Comparison of ENCODE assay signal across 14 cellular contexts in genomic region chr4:158094413-158095110, GRCh38.
DNase-seq lines count a peak whose midpoint lies in the region; ATAC-seq, FAIRE-seq and TF ChIP-seq lines count a peak whose summit lies in the region.
"Had no signal": no experiment of that assay in that cellular context is flagged by ENCODE, and none has a peak within 500 bp of the region (broad histone marks: within the 10 kb centered on the region; RNA-seq: fewer than 3 reads in every experiment).

No MANE protein-coding gene starts in this region.

- 23% methylated on average over 1 of the region's 1 CpG for WGBS in A549 (ENCODE audit: missing lambda C conversion rate)

- peaks cover 12% of the 10 kb centered on the region for H3K4me1 Mint-ChIP-seq in MCF 10A (ENCODE audit: insufficient read depth, unreplicated experiment)
- H3K4me1 Mint-ChIP-seq: IgD-negative memory B cell had no signal

- TF ChIP-seq RAD21 in A549 (conservative IDR thresholded peaks at IDR 0.05 in 1 of 2, IDR thresholded peaks at IDR 0.05 in 1 of 2) (no peak), Ishikawa (IDR thresholded peaks at IDR 0.05; ENCODE audit: low read depth) (peak; percentile 32; the same call in 1 of the 2 replicates)

- H3K27me3 Mint-ChIP-seq in MCF 10A (ENCODE audit: insufficient read depth, unreplicated experiment): no peaks in the 10 kb centered on the region
- H3K27me3 Mint-ChIP-seq: IgD-negative memory B cell had no signal

- peak overlapping the region; percentile 61 for H3K4me2 ChIP-seq in A549

- CTCF ChIA-PET in A549 (lab: Yijun Ruan, JAX): interaction anchor here (1.3 kb wide), 1 partner anchor 19 kb away, joined by 3 read pairs; no protein-coding TSS in a partner anchor
- CTCF ChIA-PET in MCF 10A (lab: Yijun Ruan, JAX): no interaction called here

- H3K27ac Mint-ChIP-seq in MCF 10A (ENCODE audit: low read depth, unreplicated experiment): no peak overlapping the region
- H3K27ac Mint-ChIP-seq: IgD-negative memory B cell had no signal

- H3K27ac ChIP-seq in A549 (peak overlapping the region; percentile 58 to 74), caudate nucleus (ENCODE audit: low read depth, low read length) (no peak overlapping the region)
- H3K27ac ChIP-seq: SJSA1 had no signal

- H3K4me3 ChIP-seq in A549 (no peak overlapping the region), H7 (ENCODE audit: insufficient read depth, low read depth, low read length) (no peak overlapping the region)
- H3K4me3 ChIP-seq: SJSA1 had no signal

- H3K4me3 Mint-ChIP-seq in MCF 10A (ENCODE audit: unreplicated experiment): no peak overlapping the region
- H3K4me3 Mint-ChIP-seq: IgD-negative memory B cell had no signal

- BruUV-seq in MCF 10A (replicated peaks; lab: Mats Ljungman, UMichigan): no TSS peak

- H3K9me3 Mint-ChIP-seq in MCF 10A (ENCODE audit: unreplicated experiment): no peaks in the 10 kb centered on the region
- H3K9me3 Mint-ChIP-seq: IgD-negative memory B cell had no signal

- DNase-seq in A549 (ENCODE audit: low read depth in 1 of 2, low spot score in 1 of 2): peak; percentile 5 to 28
- peak; percentile 30 for DNase-seq in MCF 10A (ENCODE audit: unreplicated experiment)
- peak; percentile 97 for DNase-seq in kidney tubule cell (ENCODE audit: low spot score)
- DNase-seq in DMS79 treated with DMSO at 0.1 percent for 48 hours (lab: John Stamatoyannopoulos, UW): no peak
- no peak for DNase-seq in caudate nucleus (lab: John Stamatoyannopoulos, UW)
- no peak for DNase-seq in H7
- DNase-seq: activated CD4-positive, alpha-beta T cell treated with anti-CD3 and anti-CD28 coated beads for 4 hours; activated naive CD4-positive, alpha-beta T cell treated with anti-CD3 and anti-CD28 coated beads, Interleukin-2, amount 50 U/mL, for 16 hours; erythroblast; NCI-H2171 had no signal

- TF ChIP-seq EP300 in A549 (IDR thresholded peaks at IDR 0.05) (no peak), Ishikawa (IDR thresholded peaks at IDR 0.05; ENCODE audit: borderline replicate concordance) (peak; percentile 91)

- POLR2A ChIA-PET in A549 (lab: Yijun Ruan, JAX) (interaction anchor here (1.1 kb wide), 1 partner anchor 27 kb away, joined by 6 read pairs; no protein-coding TSS in a partner anchor), MCF 10A (lab: Yijun Ruan, JAX) (interaction anchor here (0.6 kb wide), 1 partner anchor 23 kb away, joined by 3 read pairs; no protein-coding TSS in a partner anchor)

- intact Hi-C loops in MCF 10A (cut with micrococcal nuclease): no loop called here

- peaks cover 21% of the 10 kb centered on the region for H3K4me1 ChIP-seq in A549
- H3K4me1 ChIP-seq: SJSA1 had no signal

- H3K36me3 Mint-ChIP-seq in MCF 10A (ENCODE audit: insufficient read depth, unreplicated experiment): no peaks in the 10 kb centered on the region
- H3K36me3 Mint-ChIP-seq: IgD-negative memory B cell had no signal

- no peaks in the 10 kb centered on the region for H3K27me3 ChIP-seq in H7 (ENCODE audit: control insufficient read depth, insufficient read depth, low read length)
- H3K27me3 ChIP-seq: SJSA1 had no signal

- peak; percentile 68 to 80 for ATAC-seq in A549
- no peak for ATAC-seq in HG03354 (IDR thresholded peaks at IDR 0.05; ENCODE audit: poor library complexity, severe bottlenecking, unreplicated experiment)

- no peak for TF ChIP-seq CTCF in A549 (IDR thresholded peaks at IDR 0.05)
- no peak for TF ChIP-seq CTCF in MCF 10A (IDR thresholded peaks at IDR 0.05; ENCODE audit: unreplicated experiment)

- H3K9me3 ChIP-seq in A549: no peaks in the 10 kb centered on the region
- H3K9me3 ChIP-seq: SJSA1 had no signal

- TF ChIP-seq POLR2A in A549 (IDR thresholded peaks at IDR 0.05; ENCODE audit: low read length): no peak

- H3K36me3 ChIP-seq in H7 (replicated peaks; ENCODE audit: control insufficient read depth, insufficient read depth, low read length): no peaks in the 10 kb centered on the region
- H3K36me3 ChIP-seq: SJSA1 had no signal

- FAIRE-seq in A549 (lab: Jason Lieb, UNC): no peak

TF ChIP-seq in A549, 52 proteins besides CTCF, POLR2A, EP300 and RAD21 (continues in another document):
- TF ChIP-seq BHLHE40 (IDR thresholded peaks at IDR 0.05; ENCODE audit: low read depth, low read length): no peak
- no peak for TF ChIP-seq HOXB5 (CRISPR knock-in tag; IDR thresholded peaks at IDR 0.05)
- TF ChIP-seq RFX5 (IDR thresholded peaks at IDR 0.05): no peak
- no peak for TF ChIP-seq EHF (CRISPR knock-in tag; IDR thresholded peaks at IDR 0.05)
- no peak for TF ChIP-seq MAFK (IDR thresholded peaks at IDR 0.05; ENCODE audit: partially characterized antibody)
- no peak for TF ChIP-seq FOSL2 (IDR thresholded peaks at IDR 0.05)
- TF ChIP-seq FOSL2 (CRISPR knock-in tag; IDR thresholded peaks at IDR 0.05): peak; percentile 6; the same call in 1 of the 2 replicates
- peak; percentile 14; the same call in 1 of the 2 replicates for TF ChIP-seq GATA3 (IDR thresholded peaks at IDR 0.05; ENCODE audit: borderline replicate concordance)
- TF ChIP-seq, protein P1, sequence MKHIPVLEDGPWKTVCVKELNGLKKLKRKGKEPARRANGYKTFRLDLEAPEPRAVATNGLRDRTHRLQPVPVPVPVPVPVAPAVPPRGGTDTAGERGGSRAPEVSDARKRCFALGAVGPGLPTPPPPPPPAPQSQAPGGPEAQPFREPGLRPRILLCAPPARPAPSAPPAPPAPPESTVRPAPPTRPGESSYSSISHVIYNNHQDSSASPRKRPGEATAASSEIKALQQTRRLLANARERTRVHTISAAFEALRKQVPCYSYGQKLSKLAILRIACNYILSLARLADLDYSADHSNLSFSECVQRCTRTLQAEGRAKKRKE (CRISPR knock-in tag; IDR thresholded peaks at IDR 0.05; ENCODE audit: low read depth): no peak
- TF ChIP-seq, protein P2, sequence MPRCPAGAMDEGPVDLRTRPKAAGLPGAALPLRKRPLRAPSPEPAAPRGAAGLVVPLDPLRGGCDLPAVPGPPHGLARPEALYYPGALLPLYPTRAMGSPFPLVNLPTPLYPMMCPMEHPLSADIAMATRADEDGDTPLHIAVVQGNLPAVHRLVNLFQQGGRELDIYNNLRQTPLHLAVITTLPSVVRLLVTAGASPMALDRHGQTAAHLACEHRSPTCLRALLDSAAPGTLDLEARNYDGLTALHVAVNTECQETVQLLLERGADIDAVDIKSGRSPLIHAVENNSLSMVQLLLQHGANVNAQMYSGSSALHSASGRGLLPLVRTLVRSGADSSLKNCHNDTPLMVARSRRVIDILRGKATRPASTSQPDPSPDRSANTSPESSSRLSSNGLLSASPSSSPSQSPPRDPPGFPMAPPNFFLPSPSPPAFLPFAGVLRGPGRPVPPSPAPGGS (IDR thresholded peaks at IDR 0.05): no peak
- TF ChIP-seq, protein P3, sequence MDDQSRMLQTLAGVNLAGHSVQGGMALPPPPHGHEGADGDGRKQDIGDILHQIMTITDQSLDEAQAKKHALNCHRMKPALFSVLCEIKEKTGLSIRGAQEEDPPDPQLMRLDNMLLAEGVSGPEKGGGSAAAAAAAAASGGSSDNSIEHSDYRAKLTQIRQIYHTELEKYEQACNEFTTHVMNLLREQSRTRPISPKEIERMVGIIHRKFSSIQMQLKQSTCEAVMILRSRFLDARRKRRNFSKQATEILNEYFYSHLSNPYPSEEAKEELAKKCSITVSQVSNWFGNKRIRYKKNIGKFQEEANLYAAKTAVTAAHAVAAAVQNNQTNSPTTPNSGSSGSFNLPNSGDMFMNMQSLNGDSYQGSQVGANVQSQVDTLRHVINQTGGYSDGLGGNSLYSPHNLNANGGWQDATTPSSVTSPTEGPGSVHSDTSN (IDR thresholded peaks at IDR 0.05): no peak
- TF ChIP-seq CBX8 (IDR thresholded peaks at IDR 0.05): no peak
- no peak for TF ChIP-seq HOXA7 (CRISPR knock-in tag; IDR thresholded peaks at IDR 0.05)

TF ChIP-seq in Ishikawa, 13 proteins besides CTCF, POLR2A, EP300 and RAD21 (continues in another document):
- TF ChIP-seq TCF12 (IDR thresholded peaks at IDR 0.05; ENCODE audit: low read depth) (peak; percentile 91), ZBTB7A (IDR thresholded peaks at IDR 0.05; ENCODE audit: low read depth) (0 out of 2 replicates have a peak, but pooled peaks have one; percentile 48), YY1 (IDR thresholded peaks at IDR 0.05; ENCODE audit: low read depth) (peak; percentile 28; the same call in 1 of the 2 replicates), TAF1 (IDR thresholded peaks at IDR 0.05; ENCODE audit: low read depth) (no peak), FOXM1 (IDR thresholded peaks at IDR 0.05; ENCODE audit: borderline replicate concordance, low read depth) (peak; percentile 73), NFIC (IDR thresholded peaks at IDR 0.05) (peak; percentile 83)
- TF ChIP-seq, protein P4, sequence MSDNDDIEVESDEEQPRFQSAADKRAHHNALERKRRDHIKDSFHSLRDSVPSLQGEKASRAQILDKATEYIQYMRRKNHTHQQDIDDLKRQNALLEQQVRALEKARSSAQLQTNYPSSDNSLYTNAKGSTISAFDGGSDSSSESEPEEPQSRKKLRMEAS (IDR thresholded peaks at IDR 0.05): peak; percentile 47
- TF ChIP-seq, protein P5, sequence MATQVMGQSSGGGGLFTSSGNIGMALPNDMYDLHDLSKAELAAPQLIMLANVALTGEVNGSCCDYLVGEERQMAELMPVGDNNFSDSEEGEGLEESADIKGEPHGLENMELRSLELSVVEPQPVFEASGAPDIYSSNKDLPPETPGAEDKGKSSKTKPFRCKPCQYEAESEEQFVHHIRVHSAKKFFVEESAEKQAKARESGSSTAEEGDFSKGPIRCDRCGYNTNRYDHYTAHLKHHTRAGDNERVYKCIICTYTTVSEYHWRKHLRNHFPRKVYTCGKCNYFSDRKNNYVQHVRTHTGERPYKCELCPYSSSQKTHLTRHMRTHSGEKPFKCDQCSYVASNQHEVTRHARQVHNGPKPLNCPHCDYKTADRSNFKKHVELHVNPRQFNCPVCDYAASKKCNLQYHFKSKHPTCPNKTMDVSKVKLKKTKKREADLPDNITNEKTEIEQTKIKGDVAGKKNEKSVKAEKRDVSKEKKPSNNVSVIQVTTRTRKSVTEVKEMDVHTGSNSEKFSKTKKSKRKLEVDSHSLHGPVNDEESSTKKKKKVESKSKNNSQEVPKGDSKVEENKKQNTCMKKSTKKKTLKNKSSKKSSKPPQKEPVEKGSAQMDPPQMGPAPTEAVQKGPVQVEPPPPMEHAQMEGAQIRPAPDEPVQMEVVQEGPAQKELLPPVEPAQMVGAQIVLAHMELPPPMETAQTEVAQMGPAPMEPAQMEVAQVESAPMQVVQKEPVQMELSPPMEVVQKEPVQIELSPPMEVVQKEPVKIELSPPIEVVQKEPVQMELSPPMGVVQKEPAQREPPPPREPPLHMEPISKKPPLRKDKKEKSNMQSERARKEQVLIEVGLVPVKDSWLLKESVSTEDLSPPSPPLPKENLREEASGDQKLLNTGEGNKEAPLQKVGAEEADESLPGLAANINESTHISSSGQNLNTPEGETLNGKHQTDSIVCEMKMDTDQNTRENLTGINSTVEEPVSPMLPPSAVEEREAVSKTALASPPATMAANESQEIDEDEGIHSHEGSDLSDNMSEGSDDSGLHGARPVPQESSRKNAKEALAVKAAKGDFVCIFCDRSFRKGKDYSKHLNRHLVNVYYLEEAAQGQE (IDR thresholded peaks at IDR 0.05; ENCODE audit: low read depth): no peak

Comparison
In these comparisons a context has a peak if more than half of its experiments do, and no peak if none do; other contexts are left out.
1. DNase-seq: peak in A549 (2 of 2), MCF 10A (single experiment) and kidney tubule cell (single experiment); none in DMS79 treated with DMSO at 0.1 percent for 48 hours (single experiment), caudate nucleus (0 of 61) and H7 (single experiment).